ENCODE assay signal across 8 cellular contexts in the genomic region with DNA sequence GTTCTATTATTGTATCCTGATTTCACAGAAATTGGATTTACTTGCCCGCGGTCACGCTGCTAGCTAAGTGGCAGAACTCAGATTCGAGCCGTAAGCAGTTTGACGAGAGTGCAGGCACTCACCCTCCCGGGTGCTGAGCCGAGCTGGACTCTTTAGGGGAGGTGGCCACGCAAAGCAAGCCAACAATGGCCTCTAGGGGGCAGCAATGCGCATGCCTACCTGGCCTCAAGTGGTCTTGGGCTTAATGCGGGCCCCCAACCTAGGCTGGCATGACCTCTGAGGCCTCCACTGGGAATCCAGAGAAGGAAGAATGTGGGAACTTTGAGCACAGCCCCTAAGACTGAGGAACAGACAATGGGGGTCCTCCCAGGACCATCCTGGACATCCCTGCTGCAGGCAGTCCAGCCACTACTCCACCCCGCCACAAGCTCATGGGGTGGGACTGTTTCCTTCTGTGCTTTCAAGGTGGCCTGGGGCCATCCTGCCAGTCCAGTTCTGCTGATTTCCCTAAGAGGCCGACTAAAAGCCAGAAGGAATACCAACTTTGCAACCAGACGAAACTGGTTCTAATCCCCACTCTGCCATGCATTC.
DNase-seq lines count a peak whose midpoint lies in the region; ATAC-seq and TF ChIP-seq lines count a peak whose summit lies in the region.

No MANE protein-coding gene starts in this region.

- no peak overlapping the region for H3K27ac Mint-ChIP-seq in nephron progenitor cell

- TF ChIP-seq POLR2A in erythroblast (IDR thresholded peaks at IDR 0.05; ENCODE audit: low read length) = no peak

- H3K9me3 Mint-ChIP-seq in nephron progenitor cell = no peaks in the 10 kb centered on the region

- H3K4me1 Mint-ChIP-seq in nephron progenitor cell = no peaks in the 10 kb centered on the region

- H3K27me3 Mint-ChIP-seq in nephron progenitor cell (ENCODE audit: low read depth, poor library complexity) = peaks cover 7% of the 10 kb centered on the region

- no peak overlapping the region for H3K4me3 Mint-ChIP-seq in nephron progenitor cell

- no peaks in the 10 kb centered on the region for H3K36me3 Mint-ChIP-seq in nephron progenitor cell (ENCODE audit: low read depth)

- TF ChIP-seq CTCF in LNCAP (IDR thresholded peaks at IDR 0.05) (peak; percentile 46), nephron progenitor cell (IDR thresholded peaks at IDR 0.05) (peak; percentile 79)

- peak; percentile 38 for DNase-seq in CD1c-positive myeloid dendritic cell (ENCODE audit: extremely low spot score)
- peak; percentile 69 to 74 for DNase-seq in activated CD4-positive, alpha-beta T cell treated with anti-CD3 and anti-CD28 coated beads, Interleukin-2, amount 50 U/mL, for 48 hours
- peak; percentile 41 to 61 for DNase-seq in erythroblast (lab: John Stamatoyannopoulos, UW)
- peak; percentile 76 for DNase-seq in nephron progenitor cell
- DNase-seq in stromal cell of bone marrow (ENCODE audit: low read depth) = peak; percentile 8
- no peak for DNase-seq in NCI-H128 (lab: John Stamatoyannopoulos, UW; ENCODE audit: unreplicated experiment)

- ATAC-seq in GM18909 (IDR thresholded peaks at IDR 0.05; ENCODE audit: poor library complexity, unreplicated experiment) = no peak
